Comparison of ENCODE assay signal across 8 cellular contexts in the genomic region with DNA sequence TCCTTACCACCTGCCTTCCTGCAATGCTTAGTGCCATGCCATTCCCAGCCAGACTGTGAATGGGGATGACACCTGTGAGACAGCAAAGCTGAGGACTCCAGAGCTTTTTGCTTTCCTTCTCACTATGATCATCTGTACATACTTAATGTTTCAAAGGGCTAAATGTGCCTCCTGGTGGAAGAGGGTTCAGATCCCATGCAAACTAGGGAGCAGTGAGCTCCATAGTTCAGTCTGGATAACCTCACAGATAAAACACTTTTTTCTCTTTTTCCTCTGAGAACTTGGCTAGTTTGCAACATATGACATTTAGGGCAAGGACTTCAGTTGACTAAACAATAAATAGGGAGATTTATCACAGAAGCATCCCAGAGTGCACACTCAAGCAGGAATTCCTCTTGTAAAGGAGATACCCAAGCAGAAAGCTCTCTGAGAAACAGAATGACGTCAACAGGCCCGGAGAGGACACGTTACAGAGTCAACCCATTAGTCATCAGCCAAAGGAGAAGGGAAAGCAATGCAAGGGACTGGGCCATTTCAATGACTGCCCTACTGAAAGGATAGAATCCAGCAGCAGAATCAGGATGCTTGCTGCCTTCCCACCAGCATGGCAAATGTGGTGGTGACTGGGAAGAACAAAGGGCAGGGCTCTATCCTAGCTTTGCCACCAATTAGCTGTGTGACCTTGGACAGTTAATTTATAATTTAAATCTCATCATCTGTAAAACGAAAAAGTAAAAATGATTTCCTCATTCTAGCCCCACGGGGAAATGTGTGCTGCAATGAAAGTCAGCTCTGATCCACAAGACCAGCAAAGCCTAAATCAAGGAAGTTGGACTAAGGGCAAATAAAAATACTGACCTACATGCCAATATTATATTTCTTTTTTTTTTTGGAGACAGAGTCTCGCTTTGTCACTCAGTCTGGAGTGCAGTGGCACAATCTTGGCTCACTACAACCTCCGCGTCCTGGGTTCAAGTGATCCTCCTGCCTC.
DNase-seq lines count a peak whose midpoint lies in the region; ATAC-seq and TF ChIP-seq lines count a peak whose summit lies in the region.

No MANE protein-coding gene starts in this region.

- H3K4me1 ChIP-seq in GM23248 (ENCODE audit: insufficient read depth): peaks cover 32% of the 10 kb centered on the region
- H3K4me1 ChIP-seq in right atrium auricular region: peaks cover 0 to 17% of the 10 kb centered on the region in 2 donors
- H3K4me1 ChIP-seq in effector memory CD4-positive, alpha-beta T cell (ENCODE audit: control insufficient read depth, insufficient read depth, low read length, poor library complexity, severe bottlenecking): no peaks in the 10 kb centered on the region

- H3K79me2 ChIP-seq in GM23248 (ENCODE audit: insufficient read depth): no peaks in the 10 kb centered on the region

- in situ Hi-C loops in GM23248 (cut with MboI): no loop called here

- H3K27ac ChIP-seq in GM23248 (peak overlapping the region; percentile 80), right atrium auricular region (peak overlapping the region; percentile 19 to 59)
- no peak overlapping the region for H3K27ac ChIP-seq in effector memory CD4-positive, alpha-beta T cell (ENCODE audit: insufficient read depth, low read length, poor library complexity, severe bottlenecking)

- peaks cover 43% of the 10 kb centered on the region for H3F3A ChIP-seq in GM23248 (ENCODE audit: insufficient read depth)

- no peak for TF ChIP-seq CTCF in right atrium auricular region (IDR thresholded peaks at IDR 0.05)

- H3K9me3 ChIP-seq in GM23248 (ENCODE audit: low read depth) (no peaks in the 10 kb centered on the region), right atrium auricular region (no peaks in the 10 kb centered on the region)
- no peaks in the 10 kb centered on the region for H3K9me3 ChIP-seq in effector memory CD4-positive, alpha-beta T cell (ENCODE audit: control insufficient read depth, low read length)

- H3K36me3 ChIP-seq in GM23248 (ENCODE audit: low read depth): peaks cover 16% of the 10 kb centered on the region
- H3K36me3 ChIP-seq in right atrium auricular region: peaks cover 34% of the 10 kb centered on the region
- peaks cover 37% of the 10 kb centered on the region for H3K36me3 ChIP-seq in effector memory CD4-positive, alpha-beta T cell (ENCODE audit: control insufficient read depth, insufficient read depth, low read length)

- no peaks in the 10 kb centered on the region for H4K20me1 ChIP-seq in GM23248 (ENCODE audit: insufficient read depth)

- 63 to 65% methylated on average over 8 of the region's 8 CpGs for WGBS in GM23248 (ENCODE audit: low coverage in 1 of 2, low lambda C conversion rate in 2 of 2, missing lambda C conversion rate in 2 of 2), 2 experiments

- no peak overlapping the region for H2AFZ ChIP-seq in GM23248

- DNase-seq in GM23248 (peak; percentile 99), amniotic epithelial cell (ENCODE audit: low read depth) (peak; percentile 97), right atrium auricular region (ENCODE audit: low spot score) (peak; percentile 87), smooth muscle cell of the brain vasculature (ENCODE audit: low read depth, low spot score) (peak; percentile 62)
- DNase-seq in stimulated activated CD4-positive, alpha-beta T cell treated with anti-CD3 and anti-CD28 coated beads, Interleukin-2, amount 100 ng/mL, for 48 hours: no peak
- DNase-seq in effector memory CD4-positive, alpha-beta T cell: no peak
- no peak for DNase-seq in stimulated activated CD4-positive, alpha-beta T cell treated with anti-CD3 and anti-CD28 coated beads, Interleukin-4, amount 100 ng/mL, for 4 hours

- H3K4me2 ChIP-seq in GM23248 (ENCODE audit: unreplicated experiment): peak overlapping the region; percentile 22

- H3K4me3 ChIP-seq in GM23248 (no peak overlapping the region), right atrium auricular region (no peak overlapping the region)
- H3K4me3 ChIP-seq in effector memory CD4-positive, alpha-beta T cell (ENCODE audit: insufficient read depth, low read depth, low read length, poor library complexity, severe bottlenecking): no peak overlapping the region

- no peaks in the 10 kb centered on the region for H3K9me2 ChIP-seq in GM23248 (ENCODE audit: insufficient read depth)

- H3K27me3 ChIP-seq in GM23248 (replicated peaks; ENCODE audit: insufficient read depth): no peaks in the 10 kb centered on the region
- no peaks in the 10 kb centered on the region for H3K27me3 ChIP-seq in right atrium auricular region
- H3K27me3 ChIP-seq in effector memory CD4-positive, alpha-beta T cell (replicated peaks; ENCODE audit: control insufficient read depth, insufficient read depth, low read length, poor library complexity, severe bottlenecking): no peaks in the 10 kb centered on the region

- H3K9ac ChIP-seq in GM23248: peak overlapping the region; percentile 44; the same call in 1 of the 2 replicates

- no peak for ATAC-seq in HG02885 (IDR thresholded peaks at IDR 0.05; ENCODE audit: poor library complexity, unreplicated experiment)

Comparison
In these comparisons a context has a peak if more than half of its experiments do, and no peak if none do; other contexts are left out.
1. DNase-seq: peak in GM23248 (single experiment), amniotic epithelial cell (single experiment), right atrium auricular region (single experiment) and smooth muscle cell of the brain vasculature (single experiment); none in stimulated activated CD4-positive, alpha-beta T cell treated with anti-CD3 and anti-CD28 coated beads, Interleukin-2, amount 100 ng/mL, for 48 hours (0 of 2), effector memory CD4-positive, alpha-beta T cell (0 of 3) and stimulated activated CD4-positive, alpha-beta T cell treated with anti-CD3 and anti-CD28 coated beads, Interleukin-4, amount 100 ng/mL, for 4 hours (0 of 2).